Comparison of ENCODE assay signal across 8 cellular contexts in genomic region chr5:181160144-181160754, GRCh38.
A peak's percentile ranks its signal among the peaks of the same experiment; 100 is the strongest.
DNase-seq lines count a peak whose midpoint lies in the region; ATAC-seq lines count a peak whose summit lies in the region.

No MANE protein-coding gene starts in this region.

- no peaks in the 10 kb centered on the region for H3K36me3 ChIP-seq in adipocyte (ENCODE audit: control insufficient read depth, insufficient read depth, low read length, severe bottlenecking)

- peak overlapping the region; percentile 71 for H3K4me3 ChIP-seq in adipocyte (ENCODE audit: low read length)

- peak overlapping the region; percentile 70 for H3K9ac ChIP-seq in adipocyte (ENCODE audit: low read length)

- no peaks in the 10 kb centered on the region for H3K4me1 ChIP-seq in adipocyte (ENCODE audit: control insufficient read depth, insufficient read depth, low read length)

- peaks cover 16% of the 10 kb centered on the region for H3K27me3 ChIP-seq in adipocyte (replicated peaks; ENCODE audit: control insufficient read depth, insufficient read depth, low read length)

- ATAC-seq in HG03095 (IDR thresholded peaks at IDR 0.05; ENCODE audit: unreplicated experiment) (peak; percentile 43), HG03139 (IDR thresholded peaks at IDR 0.05; ENCODE audit: unreplicated experiment) (no peak)

- DNase-seq in NCI-H1092 treated with DMSO at 0.1 percent for 48 hours (lab: John Stamatoyannopoulos, UW): peak; percentile 2
- no peak for DNase-seq in NCI-H1092 (lab: John Stamatoyannopoulos, UW)
- peak; percentile 80 for DNase-seq in T follicular helper cell (ENCODE audit: low read depth)
- DNase-seq in adipocyte (ENCODE audit: low read depth): peak; percentile 86
- peak in 40 of 51 donors; percentile 6 to 75 (median 32) for DNase-seq in hypothalamus (lab: John Stamatoyannopoulos, UW)
- DNase-seq in stimulated activated CD4-positive, alpha-beta T cell treated with anti-CD3 and anti-CD28 coated beads, Interleukin-12 subunit alpha, Interleukin-12 subunit beta, amount 100 ng/mL, for 48 hours (ENCODE audit: low read depth in 2 of 3, low spot score in 1 of 3): peak; percentile 67 to 77 (median 69)

- H3K9me3 ChIP-seq in adipocyte (ENCODE audit: control insufficient read depth, low read length): no peaks in the 10 kb centered on the region
